8 cellular contexts compared by ENCODE assay signal in genomic region chr7:135169936-135170222, GRCh38. TPM values are rescaled to one million over a fixed set of nuclear protein-coding genes. Genes with fewer than 3 reads are reported as not detected.
DNase-seq lines count a peak whose midpoint lies in the region; ATAC-seq, FAIRE-seq and TF ChIP-seq lines count a peak whose summit lies in the region.

No MANE protein-coding gene starts in this region.

- H3K4me1 ChIP-seq in HUES6 (ENCODE audit: control insufficient read depth, insufficient read depth, low read length): peaks cover 17% of the 10 kb centered on the region
- H3K4me1 ChIP-seq in GM12878 (ENCODE audit: control insufficient read depth, insufficient read depth, low read length): peaks cover 24% of the 10 kb centered on the region

- peak overlapping the region; percentile 98 for H3K27ac ChIP-seq in HUES6 (ENCODE audit: low read depth, low read length)
- peak overlapping the region; percentile 96 for H3K27ac ChIP-seq in GM12878 (ENCODE audit: control insufficient read depth, insufficient read depth)

- H4K20me1 ChIP-seq in GM12878 (ENCODE audit: control insufficient read depth, insufficient read depth): no peaks in the 10 kb centered on the region; the same call in 1 of the 2 replicates

- RAD21 ChIA-PET in GM12878 (lab: Charles Lee; ENCODE audit: unreplicated experiment): interaction anchor here (0.8 to 11.6 kb wide), 21 partner anchors 9 to 621 kb away, joined by 3 to 151 read pairs (median 6); partner anchors contain the start of genes AGBL3, AKR1B15, TMEM140 and WDR91

- H3K9me3 Mint-ChIP-seq in memory B cell: peaks cover 2% of the 10 kb centered on the region

- no peak for TF ChIP-seq POLR2A in GM12878 (IDR thresholded peaks at IDR 0.05; ENCODE audit: low read depth, low read length)

- H3K27me3 Mint-ChIP-seq in memory B cell: no peaks in the 10 kb centered on the region

- H3K9me3 ChIP-seq in HUES6 (ENCODE audit: control insufficient read depth, insufficient read depth, low read depth, low read length) (no peaks in the 10 kb centered on the region), GM12878 (replicated peaks; ENCODE audit: control insufficient read depth, insufficient read depth, low read length) (no peaks in the 10 kb centered on the region)

- H3K79me2 ChIP-seq in GM12878 (ENCODE audit: control insufficient read depth, insufficient read depth, low read length): peaks cover 70% of the 10 kb centered on the region

- 2% methylated on average over 9 of the region's 9 CpGs for WGBS in GM12878 (ENCODE audit: insufficient coverage, insufficient replicate concordance, low lambda C conversion rate, missing lambda C conversion rate)

- H3K4me3 ChIP-seq in HUES6 (ENCODE audit: low read depth, low read length) (peak overlapping the region; percentile 92), GM12878 (peak overlapping the region; percentile 84)

- no peak for TF ChIP-seq EP300 in GM12878 (IDR thresholded peaks at IDR 0.05; ENCODE audit: borderline replicate concordance in 1 of 2, control insufficient read depth in 1 of 2, low read depth in 2 of 2, low read length in 2 of 2)

- peaks cover 40% of the 10 kb centered on the region for H3K36me3 ChIP-seq in HUES6 (ENCODE audit: control insufficient read depth, insufficient read depth, low read length)
- H3K36me3 ChIP-seq in GM12878 (ENCODE audit: control insufficient read depth in 2 of 2, insufficient read depth in 2 of 2, low read length in 1 of 2): peaks cover 25 to 26% of the 10 kb centered on the region in 2 experiments

- peaks cover 37% of the 10 kb centered on the region for H3K4me1 Mint-ChIP-seq in memory B cell

- CTCF ChIA-PET in GM12878 (lab: Yijun Ruan, JAX): interaction anchor here (0.6 to 12.2 kb wide), 26 partner anchors 9 to 536 kb away, joined by 3 to 157 read pairs (median 5); partner anchors contain the start of genes AGBL3, BPGM, TMEM140 and WDR91

- FAIRE-seq in GM12878 (lab: Jason Lieb, UNC): no peak

- BruUV-seq in GM12878 (replicated peaks; lab: Mats Ljungman, UMichigan): no TSS peak

- ATAC-seq in GM18499 (IDR thresholded peaks at IDR 0.05; ENCODE audit: insufficient read depth, unreplicated experiment): peak; percentile 8
- no peak for ATAC-seq in GM12878
- peak; percentile 46 for ATAC-seq in memory B cell (ENCODE audit: low read depth)
- no peak for ATAC-seq in GM19467 (IDR thresholded peaks at IDR 0.05; ENCODE audit: unreplicated experiment)
- ATAC-seq in GM21825 (IDR thresholded peaks at IDR 0.05; ENCODE audit: unreplicated experiment): no peak

- DNase-seq in GM12878 (ENCODE audit: low read depth, low spot score): no peak
- no peak for DNase-seq in memory B cell (ENCODE audit: low spot score in 2 of 2)
- DNase-seq in NCI-H128 (lab: John Stamatoyannopoulos, UW; ENCODE audit: unreplicated experiment): no peak
- DNase-seq in DMS114 treated with DMSO at 0.1 percent for 48 hours (lab: John Stamatoyannopoulos, UW; ENCODE audit: unreplicated experiment): no peak

- H3K27me3 ChIP-seq in HUES6 (ENCODE audit: control insufficient read depth, insufficient read depth, low read length): no peaks in the 10 kb centered on the region
- no peaks in the 10 kb centered on the region for H3K27me3 ChIP-seq in GM12878 (replicated peaks in 1 of 2; ENCODE audit: control insufficient read depth in 2 of 2, insufficient read depth in 2 of 2, low read length in 1 of 2)

- SMC1A ChIA-PET in GM12878 (lab: Charles Lee; ENCODE audit: uncharacterized antibody, unreplicated experiment): interaction anchor here (0.7 to 13.1 kb wide), 29 partner anchors 10 to 535 kb away, joined by 3 to 158 read pairs (median 5); partner anchors contain the start of genes AGBL3, TMEM140 and WDR91

- POLR2A ChIA-PET in GM12878 (lab: Charles Lee): interaction anchor here (1.1 to 15.9 kb wide), 9 partner anchors 10 to 225 kb away, joined by 3 to 169 read pairs (median 26); partner anchors contain the start of genes AGBL3, TMEM140 and WDR91

- peak overlapping the region; percentile 83 for H3K4me3 Mint-ChIP-seq in memory B cell

- intact Hi-C loops in GM12878 (cut with micrococcal nuclease; ENCODE audit: unreplicated experiment): loop anchor here (1.0 to 5.0 kb wide), 5 partner anchors 22 to 537 kb away; partner anchors contain the start of genes AGBL3, BPGM and TMEM140

- peak overlapping the region; percentile 95 for H3K27ac Mint-ChIP-seq in memory B cell

- no peak for TF ChIP-seq CTCF in GM12878 (IDR thresholded peaks at IDR 0.05 in 2 of 3, conservative IDR thresholded peaks at IDR 0.05 in 1 of 3; ENCODE audit: control insufficient read depth in 2 of 3, extremely low read depth in 1 of 3, insufficient read depth in 1 of 3, low read depth in 3 of 3, low read length in 3 of 3)

- H3K4me2 ChIP-seq in GM12878 (ENCODE audit: control insufficient read depth, insufficient read depth): peak overlapping the region; percentile 99

- peaks cover 7% of the 10 kb centered on the region for H3K36me3 Mint-ChIP-seq in memory B cell

- H2AFZ ChIP-seq in GM12878 (ENCODE audit: control insufficient read depth, low read depth, low read length): no peak overlapping the region; the same call in 1 of the 2 replicates

- TF ChIP-seq RAD21 in GM12878 (IDR thresholded peaks at IDR 0.05; ENCODE audit: insufficient read depth, low read depth, low read length): no peak

- peak overlapping the region; percentile 94 for H3K9ac ChIP-seq in HUES6 (ENCODE audit: low read length)
- peak overlapping the region; percentile 73 for H3K9ac ChIP-seq in GM12878 (ENCODE audit: control insufficient read depth, insufficient read depth, low read length)

- in situ Hi-C loops in GM12878 (cut with MboI): loop anchor here (5.0 to 10.0 kb wide), 2 partner anchors 178 to 525 kb away; partner anchors contain the start of gene BPGM

TF ChIP-seq in GM12878, 131 proteins besides CTCF, POLR2A, EP300 and RAD21 (continues in another document):
- TF ChIP-seq TCF7 (IDR thresholded peaks at IDR 0.05; ENCODE audit: borderline replicate concordance): no peak
- 0 out of 2 replicates have a peak, but pooled peaks have one; percentile 47 for TF ChIP-seq MTA3 (IDR thresholded peaks at IDR 0.05; ENCODE audit: borderline replicate concordance, low read length)
- no peak for TF ChIP-seq RCOR1 (conservative IDR thresholded peaks at IDR 0.05; ENCODE audit: low read depth, low read length)
- no peak for TF ChIP-seq CBX5 (IDR thresholded peaks at IDR 0.05; ENCODE audit: low read depth)
- TF ChIP-seq FOS (IDR thresholded peaks at IDR 0.05; ENCODE audit: borderline replicate concordance, extremely low read depth, insufficient read length): no peak

RNA-seq across cellular contexts. Expression of gene CYREN, which starts 0.6 kb away (rescaled TPM):
- 111 and 122 TPM in 2 replicates for total RNA-seq in GM12878 (2013; cell fraction: nucleolus; rRNA removed)
- total RNA-seq in GM12878 (2014; rRNA removed) (61.3 and 61.5 TPM in 2 replicates), GM12878 (2014; rRNA removed; fragmentation: Illumina TruSeq; extraction: Trizol) (48.3 and 50.8 TPM in 2 replicates), GM12878 (2021) (55.3 and 58.0 TPM in 2 replicates)
- polyA plus RNA-seq in GM12878 (2011; ENCODE audit: low read depth): 30.9 TPM
- polyA plus RNA-seq in GM12878 (2011; rRNA removed) (64.3 and 64.5 TPM in 2 replicates), GM12878 (2014; fragmentation: Illumina TruSeq; extraction: Trizol) (42.5 and 46.0 TPM in 2 replicates), GM12878 (2014; fragmentation: Nextera tagmentation; extraction: Ambion mirVana) (10 to 100 TPM in 1 of 2 experiments, 1 to 10 TPM in 1; 8.7 to 12.9 TPM), GM12878 (2014; rRNA removed) (49.6 and 54.6 TPM in 2 replicates), GM12878 (2016; fragmentation: Nextera tagmentation; extraction: Ambion mirVana) (10 to 100 TPM; 56.7 to 57.7 TPM)
- 66.1 and 70.1 TPM in 2 replicates for polyA plus RNA-seq in GM12878 (2011; cell fraction: cytosol; rRNA removed)
- 56.5 and 56.8 TPM in 2 replicates for polyA plus RNA-seq in GM12878 (2011; cell fraction: nucleus; rRNA removed)
- polyA plus RNA-seq in GM12878 (2012): 44.2 and 50.8 TPM in 2 replicates
- 66.1 and 105 TPM in 2 replicates for polyA minus RNA-seq in GM12878 (2011; rRNA and poly(A)+ RNA removed)
- polyA minus RNA-seq in GM12878 (2011; cell fraction: cytosol; rRNA and poly(A)+ RNA removed): 22.8 and 23.1 TPM in 2 replicates
- polyA minus RNA-seq in GM12878 (2011; cell fraction: nucleus; rRNA and poly(A)+ RNA removed): 65.0 and 93.4 TPM in 2 replicates

RNA-seq across cellular contexts. Expression of gene TMEM140, which starts 22.0 kb away (rescaled TPM):
- total RNA-seq in GM12878 (2013; cell fraction: nucleolus; rRNA removed): 69.2 and 83.7 TPM in 2 replicates
- total RNA-seq in GM12878 (2014; rRNA removed) (2.4 and 2.9 TPM in 2 replicates), GM12878 (2014; rRNA removed; fragmentation: Illumina TruSeq; extraction: Trizol) (3.3 and 4.3 TPM in 2 replicates), GM12878 (2021) (3.0 and 5.2 TPM in 2 replicates)
- polyA plus RNA-seq in GM12878 (2011; ENCODE audit: low read depth): 18.1 TPM
- polyA plus RNA-seq in GM12878 (2011; rRNA removed) (16.7 and 20.7 TPM in 2 replicates), GM12878 (2014; fragmentation: Illumina TruSeq; extraction: Trizol) (3.2 and 3.7 TPM in 2 replicates), GM12878 (2014; fragmentation: Nextera tagmentation; extraction: Ambion mirVana) (1 to 10 TPM in 1 of 2 experiments, under 1 TPM in 1; 0.85 to 1.1 TPM), GM12878 (2014; rRNA removed) (3.1 and 3.3 TPM in 2 replicates), GM12878 (2016; fragmentation: Nextera tagmentation; extraction: Ambion mirVana) (10 to 100 TPM; 11.2 to 12.4 TPM)
- polyA plus RNA-seq in GM12878 (2011; cell fraction: cytosol; rRNA removed): 18.6 and 18.9 TPM in 2 replicates
- 12.3 and 14.9 TPM in 2 replicates for polyA plus RNA-seq in GM12878 (2011; cell fraction: nucleus; rRNA removed)
- 25.4 and 32.2 TPM in 2 replicates for polyA plus RNA-seq in GM12878 (2012)
- 21.2 and 24.0 TPM in 2 replicates for polyA minus RNA-seq in GM12878 (2011; rRNA and poly(A)+ RNA removed)
- polyA minus RNA-seq in GM12878 (2011; cell fraction: cytosol; rRNA and poly(A)+ RNA removed): 6.5 and 8.0 TPM in 2 replicates
- polyA minus RNA-seq in GM12878 (2011; cell fraction: nucleus; rRNA and poly(A)+ RNA removed): 20.4 and 28.7 TPM in 2 replicates

RNA-seq across cellular contexts. Expression of gene WDR91, which starts 41.4 kb away (rescaled TPM):
- total RNA-seq in GM12878 (2013; cell fraction: nucleolus; rRNA removed): 127 and 142 TPM in 2 replicates
- 26.0 TPM in 2 replicates for total RNA-seq in GM12878 (2014; rRNA removed)
- 13.3 and 15.8 TPM in 2 replicates for total RNA-seq in GM12878 (2014; rRNA removed; fragmentation: Illumina TruSeq; extraction: Trizol)
- total RNA-seq in GM12878 (2021): 27.4 TPM in 2 replicates
- 11.4 TPM for polyA plus RNA-seq in GM12878 (2011; ENCODE audit: low read depth)
- 61.8 and 83.3 TPM in 2 replicates for polyA plus RNA-seq in GM12878 (2011; rRNA removed)
- polyA plus RNA-seq in GM12878 (2011; cell fraction: cytosol; rRNA removed): 79.6 and 99.6 TPM in 2 replicates
- 285 and 340 TPM in 2 replicates for polyA plus RNA-seq in GM12878 (2011; cell fraction: nucleus; rRNA removed)
- 19.4 and 28.1 TPM in 2 replicates for polyA plus RNA-seq in GM12878 (2012)
- 13.7 and 17.8 TPM in 2 replicates for polyA plus RNA-seq in GM12878 (2014; fragmentation: Illumina TruSeq; extraction: Trizol)
- polyA plus RNA-seq in GM12878 (2014; fragmentation: Nextera tagmentation; extraction: Ambion mirVana): 10 to 100 TPM in 1 of 2 experiments, 1 to 10 TPM in 1; 7.6 to 10.1 TPM
- 31.9 and 37.2 TPM in 2 replicates for polyA plus RNA-seq in GM12878 (2014; rRNA removed)
- polyA plus RNA-seq in GM12878 (2016; fragmentation: Nextera tagmentation; extraction: Ambion mirVana): 10 to 100 TPM; 13.4 to 15.2 TPM
- 59.1 and 118 TPM in 2 replicates for polyA minus RNA-seq in GM12878 (2011; rRNA and poly(A)+ RNA removed)
- 27.2 and 29.9 TPM in 2 replicates for polyA minus RNA-seq in GM12878 (2011; cell fraction: cytosol; rRNA and poly(A)+ RNA removed)
- 68.1 and 80.8 TPM in 2 replicates for polyA minus RNA-seq in GM12878 (2011; cell fraction: nucleus; rRNA and poly(A)+ RNA removed)

Comparison
In these comparisons a context has a peak if more than half of its experiments do, and no peak if none do; other contexts are left out.
1. ATAC-seq: peak in GM18499 (single experiment) and memory B cell (single experiment); none in GM12878 (single experiment), GM19467 (single experiment) and GM21825 (single experiment).